In the genomic region with DNA sequence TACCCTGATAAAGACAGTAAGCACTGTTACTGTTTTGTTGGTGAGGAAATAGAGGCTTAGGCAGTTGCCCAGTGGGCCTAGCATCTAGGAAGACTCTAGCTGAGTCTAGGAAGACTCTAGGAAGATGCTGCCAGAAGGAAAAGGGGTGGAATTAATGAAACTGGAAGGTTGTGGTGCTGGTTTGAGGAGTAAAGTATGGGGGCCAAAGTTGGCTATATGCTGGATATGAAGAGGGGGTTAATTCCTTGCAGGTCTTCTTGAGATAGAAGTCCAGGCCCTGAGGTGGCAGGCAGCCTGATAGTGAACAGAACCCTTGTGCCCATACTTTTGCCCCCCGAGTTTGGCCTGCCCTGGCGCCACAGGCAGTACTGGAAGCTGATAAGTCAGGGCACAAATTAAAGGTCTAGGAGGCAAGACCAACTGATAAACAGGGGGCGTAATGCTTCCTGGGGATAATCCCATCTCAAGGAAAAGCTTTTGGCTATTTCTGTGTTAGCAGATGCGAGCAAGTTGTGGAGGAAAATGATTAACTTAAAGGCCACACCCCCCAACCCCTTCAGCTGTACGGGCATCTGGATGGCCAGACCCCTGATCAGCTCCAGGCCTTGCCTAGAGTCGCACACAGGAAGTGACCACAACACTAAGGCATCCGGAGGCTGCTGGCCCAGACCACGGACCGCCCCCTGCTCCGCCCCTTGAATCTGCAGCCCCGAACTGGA, we compare ENCODE assay signal across 1 cellular context.
TF ChIP-seq lines count a peak whose summit lies in the region.

No MANE protein-coding gene starts in this region.

TF ChIP-seq in HepG2, 621 proteins besides CTCF, POLR2A, EP300 and RAD21 (continued from another document and continues in another):
- no peak for TF ChIP-seq ZNF552 (CRISPR knock-in tag; IDR thresholded peaks at IDR 0.05; ENCODE audit: borderline replicate concordance)
- TF ChIP-seq, protein P1, sequence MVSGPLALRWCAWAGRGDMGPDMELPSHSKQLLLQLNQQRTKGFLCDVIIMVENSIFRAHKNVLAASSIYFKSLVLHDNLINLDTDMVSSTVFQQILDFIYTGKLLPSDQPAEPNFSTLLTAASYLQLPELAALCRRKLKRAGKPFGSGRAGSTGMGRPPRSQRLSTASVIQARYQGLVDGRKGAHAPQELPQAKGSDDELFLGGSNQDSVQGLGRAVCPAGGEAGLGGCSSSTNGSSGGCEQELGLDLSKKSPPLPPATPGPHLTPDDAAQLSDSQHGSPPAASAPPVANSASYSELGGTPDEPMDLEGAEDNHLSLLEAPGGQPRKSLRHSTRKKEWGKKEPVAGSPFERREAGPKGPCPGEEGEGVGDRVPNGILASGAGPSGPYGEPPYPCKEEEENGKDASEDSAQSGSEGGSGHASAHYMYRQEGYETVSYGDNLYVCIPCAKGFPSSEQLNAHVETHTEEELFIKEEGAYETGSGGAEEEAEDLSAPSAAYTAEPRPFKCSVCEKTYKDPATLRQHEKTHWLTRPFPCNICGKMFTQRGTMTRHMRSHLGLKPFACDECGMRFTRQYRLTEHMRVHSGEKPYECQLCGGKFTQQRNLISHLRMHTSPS (CRISPR knock-in tag; IDR thresholded peaks at IDR 0.05; ENCODE audit: low read depth): no peak
- TF ChIP-seq ARNT2 (CRISPR knock-in tag; IDR thresholded peaks at IDR 0.05; ENCODE audit: low read depth): no peak
- TF ChIP-seq PHF5A (CRISPR knock-in tag; IDR thresholded peaks at IDR 0.05; ENCODE audit: low read depth, unreplicated experiment): no peak
- TF ChIP-seq MTA3 (CRISPR knock-in tag; IDR thresholded peaks at IDR 0.05): no peak
- TF ChIP-seq XBP1 (CRISPR knock-in tag; IDR thresholded peaks at IDR 0.05): no peak
- TF ChIP-seq, protein P2, sequence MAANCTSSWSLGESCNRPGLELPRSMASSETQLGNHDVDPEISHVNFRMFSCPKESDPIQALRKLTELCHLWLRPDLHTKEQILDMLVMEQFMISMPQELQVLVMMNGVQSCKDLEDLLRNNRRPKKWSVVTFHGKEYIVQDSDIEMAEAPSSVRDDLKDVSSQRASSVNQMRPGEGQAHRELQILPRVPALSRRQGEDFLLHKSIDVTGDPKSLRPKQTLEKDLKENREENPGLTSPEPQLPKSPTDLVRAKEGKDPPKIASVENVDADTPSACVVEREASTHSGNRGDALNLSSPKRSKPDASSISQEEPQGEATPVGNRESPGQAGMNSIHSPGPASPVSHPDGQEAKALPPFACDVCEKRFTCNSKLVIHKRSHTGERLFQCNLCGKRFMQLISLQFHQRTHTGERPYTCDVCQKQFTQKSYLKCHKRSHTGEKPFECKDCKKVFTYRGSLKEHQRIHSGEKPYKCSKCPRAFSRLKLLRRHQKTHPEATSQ (CRISPR knock-in tag; IDR thresholded peaks at IDR 0.05; ENCODE audit: borderline replicate concordance): no peak
- no peak for TF ChIP-seq SMYD3 (CRISPR knock-in tag; IDR thresholded peaks at IDR 0.05)
- TF ChIP-seq JUNB (CRISPR knock-in tag; IDR thresholded peaks at IDR 0.05; ENCODE audit: borderline replicate concordance): no peak
- TF ChIP-seq KDM1A (CRISPR knock-in tag; IDR thresholded peaks at IDR 0.05): no peak
- no peak for TF ChIP-seq ZEB1 (IDR thresholded peaks at IDR 0.05; ENCODE audit: insufficient replicate concordance, low read depth)
- TF ChIP-seq, protein P3, sequence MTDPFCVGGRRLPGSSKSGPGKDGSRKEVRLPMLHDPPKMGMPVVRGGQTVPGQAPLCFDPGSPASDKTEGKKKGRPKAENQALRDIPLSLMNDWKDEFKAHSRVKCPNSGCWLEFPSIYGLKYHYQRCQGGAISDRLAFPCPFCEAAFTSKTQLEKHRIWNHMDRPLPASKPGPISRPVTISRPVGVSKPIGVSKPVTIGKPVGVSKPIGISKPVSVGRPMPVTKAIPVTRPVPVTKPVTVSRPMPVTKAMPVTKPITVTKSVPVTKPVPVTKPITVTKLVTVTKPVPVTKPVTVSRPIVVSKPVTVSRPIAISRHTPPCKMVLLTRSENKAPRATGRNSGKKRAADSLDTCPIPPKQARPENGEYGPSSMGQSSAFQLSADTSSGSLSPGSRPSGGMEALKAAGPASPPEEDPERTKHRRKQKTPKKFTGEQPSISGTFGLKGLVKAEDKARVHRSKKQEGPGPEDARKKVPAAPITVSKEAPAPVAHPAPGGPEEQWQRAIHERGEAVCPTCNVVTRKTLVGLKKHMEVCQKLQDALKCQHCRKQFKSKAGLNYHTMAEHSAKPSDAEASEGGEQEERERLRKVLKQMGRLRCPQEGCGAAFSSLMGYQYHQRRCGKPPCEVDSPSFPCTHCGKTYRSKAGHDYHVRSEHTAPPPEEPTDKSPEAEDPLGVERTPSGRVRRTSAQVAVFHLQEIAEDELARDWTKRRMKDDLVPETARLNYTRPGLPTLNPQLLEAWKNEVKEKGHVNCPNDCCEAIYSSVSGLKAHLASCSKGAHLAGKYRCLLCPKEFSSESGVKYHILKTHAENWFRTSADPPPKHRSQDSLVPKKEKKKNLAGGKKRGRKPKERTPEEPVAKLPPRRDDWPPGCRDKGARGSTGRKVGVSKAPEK (CRISPR knock-in tag; IDR thresholded peaks at IDR 0.05; ENCODE audit: borderline replicate concordance): no peak
- TF ChIP-seq, protein P4, sequence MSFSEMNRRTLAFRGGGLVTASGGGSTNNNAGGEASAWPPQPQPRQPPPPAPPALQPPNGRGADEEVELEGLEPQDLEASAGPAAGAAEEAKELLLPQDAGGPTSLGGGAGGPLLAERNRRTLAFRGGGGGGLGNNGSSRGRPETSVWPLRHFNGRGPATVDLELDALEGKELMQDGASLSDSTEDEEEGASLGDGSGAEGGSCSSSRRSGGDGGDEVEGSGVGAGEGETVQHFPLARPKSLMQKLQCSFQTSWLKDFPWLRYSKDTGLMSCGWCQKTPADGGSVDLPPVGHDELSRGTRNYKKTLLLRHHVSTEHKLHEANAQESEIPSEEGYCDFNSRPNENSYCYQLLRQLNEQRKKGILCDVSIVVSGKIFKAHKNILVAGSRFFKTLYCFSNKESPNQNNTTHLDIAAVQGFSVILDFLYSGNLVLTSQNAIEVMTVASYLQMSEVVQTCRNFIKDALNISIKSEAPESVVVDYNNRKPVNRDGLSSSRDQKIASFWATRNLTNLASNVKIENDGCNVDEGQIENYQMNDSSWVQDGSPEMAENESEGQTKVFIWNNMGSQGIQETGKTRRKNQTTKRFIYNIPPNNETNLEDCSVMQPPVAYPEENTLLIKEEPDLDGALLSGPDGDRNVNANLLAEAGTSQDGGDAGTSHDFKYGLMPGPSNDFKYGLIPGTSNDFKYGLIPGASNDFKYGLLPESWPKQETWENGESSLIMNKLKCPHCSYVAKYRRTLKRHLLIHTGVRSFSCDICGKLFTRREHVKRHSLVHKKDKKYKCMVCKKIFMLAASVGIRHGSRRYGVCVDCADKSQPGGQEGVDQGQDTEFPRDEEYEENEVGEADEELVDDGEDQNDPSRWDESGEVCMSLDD (CRISPR knock-in tag; IDR thresholded peaks at IDR 0.05; ENCODE audit: borderline replicate concordance): no peak
- no peak for TF ChIP-seq ZNF879 (CRISPR knock-in tag; IDR thresholded peaks at IDR 0.05)
- TF ChIP-seq ZNF274 (CRISPR knock-in tag; IDR thresholded peaks at IDR 0.05): no peak
- TF ChIP-seq KMT2B (CRISPR knock-in tag; IDR thresholded peaks at IDR 0.05): no peak
- no peak for TF ChIP-seq SP1 (IDR thresholded peaks at IDR 0.05)
- peak; percentile 71; the same call in 1 of the 2 replicates for TF ChIP-seq SP1 (CRISPR knock-in tag; IDR thresholded peaks at IDR 0.05)
- peak; percentile 88 for TF ChIP-seq FOSL2 (CRISPR knock-in tag; IDR thresholded peaks at IDR 0.05)
- TF ChIP-seq ZNF121 (CRISPR knock-in tag; IDR thresholded peaks at IDR 0.05): no peak
- 0 out of 2 replicates have a peak, but pooled peaks have one; percentile 40 for TF ChIP-seq TGIF2 (CRISPR knock-in tag; IDR thresholded peaks at IDR 0.05)
- TF ChIP-seq SNAI1 (CRISPR knock-in tag; IDR thresholded peaks at IDR 0.05; ENCODE audit: borderline replicate concordance): no peak
- TF ChIP-seq ATF1 (CRISPR knock-in tag; IDR thresholded peaks at IDR 0.05): no peak
- TF ChIP-seq ZIK1 (CRISPR knock-in tag; IDR thresholded peaks at IDR 0.05; ENCODE audit: borderline replicate concordance, low read depth): no peak
- no peak for TF ChIP-seq ZNF720 (CRISPR knock-in tag; IDR thresholded peaks at IDR 0.05)
- no peak for TF ChIP-seq ASH2L (IDR thresholded peaks at IDR 0.05; ENCODE audit: insufficient read length, low read depth, low read length)
- TF ChIP-seq YEATS2 (CRISPR knock-in tag; IDR thresholded peaks at IDR 0.05; ENCODE audit: borderline replicate concordance): peak; percentile 62; the same call in 1 of the 2 replicates
- TF ChIP-seq RFX5 (IDR thresholded peaks at IDR 0.05; ENCODE audit: low read depth, low read length): no peak
- no peak for TF ChIP-seq GFI1 (CRISPR knock-in tag; IDR thresholded peaks at IDR 0.05; ENCODE audit: borderline replicate concordance)
- TF ChIP-seq, protein P5, sequence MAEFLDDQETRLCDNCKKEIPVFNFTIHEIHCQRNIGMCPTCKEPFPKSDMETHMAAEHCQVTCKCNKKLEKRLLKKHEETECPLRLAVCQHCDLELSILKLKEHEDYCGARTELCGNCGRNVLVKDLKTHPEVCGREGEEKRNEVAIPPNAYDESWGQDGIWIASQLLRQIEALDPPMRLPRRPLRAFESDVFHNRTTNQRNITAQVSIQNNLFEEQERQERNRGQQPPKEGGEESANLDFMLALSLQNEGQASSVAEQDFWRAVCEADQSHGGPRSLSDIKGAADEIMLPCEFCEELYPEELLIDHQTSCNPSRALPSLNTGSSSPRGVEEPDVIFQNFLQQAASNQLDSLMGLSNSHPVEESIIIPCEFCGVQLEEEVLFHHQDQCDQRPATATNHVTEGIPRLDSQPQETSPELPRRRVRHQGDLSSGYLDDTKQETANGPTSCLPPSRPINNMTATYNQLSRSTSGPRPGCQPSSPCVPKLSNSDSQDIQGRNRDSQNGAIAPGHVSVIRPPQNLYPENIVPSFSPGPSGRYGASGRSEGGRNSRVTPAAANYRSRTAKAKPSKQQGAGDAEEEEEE (CRISPR knock-in tag; IDR thresholded peaks at IDR 0.05; ENCODE audit: borderline replicate concordance): no peak
- no peak for TF ChIP-seq TCF12 (IDR thresholded peaks at IDR 0.05)
- TF ChIP-seq TCF12 (CRISPR knock-in tag; IDR thresholded peaks at IDR 0.05): no peak
- TF ChIP-seq, protein P6, sequence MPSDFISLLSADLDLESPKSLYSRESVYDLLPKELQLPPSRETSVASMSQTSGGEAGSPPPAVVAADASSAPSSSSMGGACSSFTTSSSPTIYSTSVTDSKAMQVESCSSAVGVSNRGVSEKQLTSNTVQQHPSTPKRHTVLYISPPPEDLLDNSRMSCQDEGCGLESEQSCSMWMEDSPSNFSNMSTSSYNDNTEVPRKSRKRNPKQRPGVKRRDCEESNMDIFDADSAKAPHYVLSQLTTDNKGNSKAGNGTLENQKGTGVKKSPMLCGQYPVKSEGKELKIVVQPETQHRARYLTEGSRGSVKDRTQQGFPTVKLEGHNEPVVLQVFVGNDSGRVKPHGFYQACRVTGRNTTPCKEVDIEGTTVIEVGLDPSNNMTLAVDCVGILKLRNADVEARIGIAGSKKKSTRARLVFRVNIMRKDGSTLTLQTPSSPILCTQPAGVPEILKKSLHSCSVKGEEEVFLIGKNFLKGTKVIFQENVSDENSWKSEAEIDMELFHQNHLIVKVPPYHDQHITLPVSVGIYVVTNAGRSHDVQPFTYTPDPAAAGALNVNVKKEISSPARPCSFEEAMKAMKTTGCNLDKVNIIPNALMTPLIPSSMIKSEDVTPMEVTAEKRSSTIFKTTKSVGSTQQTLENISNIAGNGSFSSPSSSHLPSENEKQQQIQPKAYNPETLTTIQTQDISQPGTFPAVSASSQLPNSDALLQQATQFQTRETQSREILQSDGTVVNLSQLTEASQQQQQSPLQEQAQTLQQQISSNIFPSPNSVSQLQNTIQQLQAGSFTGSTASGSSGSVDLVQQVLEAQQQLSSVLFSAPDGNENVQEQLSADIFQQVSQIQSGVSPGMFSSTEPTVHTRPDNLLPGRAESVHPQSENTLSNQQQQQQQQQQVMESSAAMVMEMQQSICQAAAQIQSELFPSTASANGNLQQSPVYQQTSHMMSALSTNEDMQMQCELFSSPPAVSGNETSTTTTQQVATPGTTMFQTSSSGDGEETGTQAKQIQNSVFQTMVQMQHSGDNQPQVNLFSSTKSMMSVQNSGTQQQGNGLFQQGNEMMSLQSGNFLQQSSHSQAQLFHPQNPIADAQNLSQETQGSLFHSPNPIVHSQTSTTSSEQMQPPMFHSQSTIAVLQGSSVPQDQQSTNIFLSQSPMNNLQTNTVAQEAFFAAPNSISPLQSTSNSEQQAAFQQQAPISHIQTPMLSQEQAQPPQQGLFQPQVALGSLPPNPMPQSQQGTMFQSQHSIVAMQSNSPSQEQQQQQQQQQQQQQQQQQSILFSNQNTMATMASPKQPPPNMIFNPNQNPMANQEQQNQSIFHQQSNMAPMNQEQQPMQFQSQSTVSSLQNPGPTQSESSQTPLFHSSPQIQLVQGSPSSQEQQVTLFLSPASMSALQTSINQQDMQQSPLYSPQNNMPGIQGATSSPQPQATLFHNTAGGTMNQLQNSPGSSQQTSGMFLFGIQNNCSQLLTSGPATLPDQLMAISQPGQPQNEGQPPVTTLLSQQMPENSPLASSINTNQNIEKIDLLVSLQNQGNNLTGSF (CRISPR knock-in tag; IDR thresholded peaks at IDR 0.05): no peak
- no peak for TF ChIP-seq ZNF614 (CRISPR knock-in tag; IDR thresholded peaks at IDR 0.05; ENCODE audit: borderline replicate concordance)
- TF ChIP-seq, protein P7, sequence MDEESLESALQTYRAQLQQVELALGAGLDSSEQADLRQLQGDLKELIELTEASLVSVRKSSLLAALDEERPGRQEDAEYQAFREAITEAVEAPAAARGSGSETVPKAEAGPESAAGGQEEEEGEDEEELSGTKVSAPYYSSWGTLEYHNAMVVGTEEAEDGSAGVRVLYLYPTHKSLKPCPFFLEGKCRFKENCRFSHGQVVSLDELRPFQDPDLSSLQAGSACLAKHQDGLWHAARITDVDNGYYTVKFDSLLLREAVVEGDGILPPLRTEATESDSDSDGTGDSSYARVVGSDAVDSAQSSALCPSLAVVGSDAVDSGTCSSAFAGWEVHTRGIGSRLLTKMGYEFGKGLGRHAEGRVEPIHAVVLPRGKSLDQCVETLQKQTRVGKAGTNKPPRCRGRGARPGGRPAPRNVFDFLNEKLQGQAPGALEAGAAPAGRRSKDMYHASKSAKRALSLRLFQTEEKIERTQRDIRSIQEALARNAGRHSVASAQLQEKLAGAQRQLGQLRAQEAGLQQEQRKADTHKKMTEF (CRISPR knock-in tag; IDR thresholded peaks at IDR 0.05): no peak; the same call in 1 of the 2 replicates
- no peak for TF ChIP-seq PRMT3 (CRISPR knock-in tag; IDR thresholded peaks at IDR 0.05; ENCODE audit: borderline replicate concordance, low read depth)
- TF ChIP-seq, protein P8, sequence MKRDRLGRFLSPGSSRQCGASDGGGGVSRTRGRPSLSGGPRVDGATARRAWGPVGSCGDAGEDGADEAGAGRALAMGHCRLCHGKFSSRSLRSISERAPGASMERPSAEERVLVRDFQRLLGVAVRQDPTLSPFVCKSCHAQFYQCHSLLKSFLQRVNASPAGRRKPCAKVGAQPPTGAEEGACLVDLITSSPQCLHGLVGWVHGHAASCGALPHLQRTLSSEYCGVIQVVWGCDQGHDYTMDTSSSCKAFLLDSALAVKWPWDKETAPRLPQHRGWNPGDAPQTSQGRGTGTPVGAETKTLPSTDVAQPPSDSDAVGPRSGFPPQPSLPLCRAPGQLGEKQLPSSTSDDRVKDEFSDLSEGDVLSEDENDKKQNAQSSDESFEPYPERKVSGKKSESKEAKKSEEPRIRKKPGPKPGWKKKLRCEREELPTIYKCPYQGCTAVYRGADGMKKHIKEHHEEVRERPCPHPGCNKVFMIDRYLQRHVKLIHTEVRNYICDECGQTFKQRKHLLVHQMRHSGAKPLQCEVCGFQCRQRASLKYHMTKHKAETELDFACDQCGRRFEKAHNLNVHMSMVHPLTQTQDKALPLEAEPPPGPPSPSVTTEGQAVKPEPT (CRISPR knock-in tag; IDR thresholded peaks at IDR 0.05; ENCODE audit: low read depth): no peak
- no peak for TF ChIP-seq ZNF30 (CRISPR knock-in tag; IDR thresholded peaks at IDR 0.05)
- TF ChIP-seq ZFYVE20 (CRISPR knock-in tag; IDR thresholded peaks at IDR 0.05; ENCODE audit: borderline replicate concordance, low read depth): no peak
- no peak for TF ChIP-seq ZNF225 (CRISPR knock-in tag; IDR thresholded peaks at IDR 0.05)
- TF ChIP-seq ZBTB3 (CRISPR knock-in tag; IDR thresholded peaks at IDR 0.05; ENCODE audit: borderline replicate concordance, low read depth): no peak
- TF ChIP-seq ZNF256 (CRISPR knock-in tag; conservative IDR thresholded peaks at IDR 0.05): no peak
